In genomic region chr18:53947092-53947640, GRCh38 we compare ENCODE assay signal across 27 cellular contexts.
A peak's percentile ranks its signal among the peaks of the same experiment; 100 is the strongest.
DNase-seq lines count a peak whose midpoint lies in the region; ATAC-seq, FAIRE-seq and TF ChIP-seq lines count a peak whose summit lies in the region.
"Had no signal": no experiment of that assay in that cellular context is flagged by ENCODE, and none has a peak within 500 bp of the region (broad histone marks: within the 10 kb centered on the region; RNA-seq: fewer than 3 reads in every experiment).

No MANE protein-coding gene starts in this region.

- no peak for FAIRE-seq in bronchial epithelial cell (lab: Jason Lieb, UNC)
- FAIRE-seq: endothelial cell of umbilical vein, keratinocyte had no signal

- no peak for ATAC-seq in HG03280 (IDR thresholded peaks at IDR 0.05; ENCODE audit: unreplicated experiment)
- ATAC-seq: sciatic nerve; stimulated activated memory B cell treated with anti-CD40 and anti-IgM and Interleukin-4, amounts not matched to agents 10 μg/mL and 1 μg/mL and 100 μg/mL, for 72 hours had no signal

- H3K4me3 Mint-ChIP-seq in nephron, result no peak overlapping the region
- H3K4me3 Mint-ChIP-seq: activated B cell treated with CpG ODN at 0.5 μM for 24 hours; CD4-positive, CD25-positive, alpha-beta regulatory T cell; stimulated activated memory B cell treated with anti-CD40 and anti-IgM and Interleukin-4, amounts not matched to agents 10 μg/mL and 1 μg/mL and 100 μg/mL, for 72 hours had no signal

- no peak for TF ChIP-seq CTCF in bronchial epithelial cell (IDR thresholded peaks at IDR 0.05; ENCODE audit: insufficient read depth, low read length, severe bottlenecking)
- TF ChIP-seq CTCF in nephron (IDR thresholded peaks at IDR 0.05; ENCODE audit: unreplicated experiment in 3 of 3), result no peak

- H3K27ac Mint-ChIP-seq in nephron, result peak overlapping the region in 2 of 3 experiments; percentile 26 to 65
- H3K27ac Mint-ChIP-seq: activated B cell treated with CpG ODN at 0.5 μM for 24 hours; CD4-positive, CD25-positive, alpha-beta regulatory T cell; stimulated activated memory B cell treated with anti-CD40 and anti-IgM and Interleukin-4, amounts not matched to agents 10 μg/mL and 1 μg/mL and 100 μg/mL, for 72 hours had no signal

- no peak overlapping the region for H3K27ac ChIP-seq in SJCRH30
- H3K27ac ChIP-seq: 22Rv1, adrenal gland, vagina had no signal

- H3K4me1 ChIP-seq in SJCRH30, result no peaks in the 10 kb centered on the region
- H3K4me1 ChIP-seq: adrenal gland, vagina had no signal

- peaks cover 8% of the 10 kb centered on the region for H3K9me3 Mint-ChIP-seq in nephron

- no peaks in the 10 kb centered on the region for H3K9me3 ChIP-seq in SJCRH30 (replicated peaks)
- H3K9me3 ChIP-seq: adrenal gland, vagina had no signal

- H3K27me3 Mint-ChIP-seq in nephron (ENCODE audit: low read depth), result no peaks in the 10 kb centered on the region
- H3K27me3 Mint-ChIP-seq: CD4-positive, CD25-positive, alpha-beta regulatory T cell; stimulated activated memory B cell treated with anti-CD40 and anti-IgM and Interleukin-4, amounts not matched to agents 10 μg/mL and 1 μg/mL and 100 μg/mL, for 72 hours had no signal

- H3K4me3 ChIP-seq in bronchial epithelial cell (ENCODE audit: low read depth, low read length) (no peak overlapping the region), SJCRH30 (no peak overlapping the region)
- H3K4me3 ChIP-seq: adrenal gland, vagina had no signal

- H3K36me3 Mint-ChIP-seq in nephron (ENCODE audit: low read depth), result no peaks in the 10 kb centered on the region
- H3K36me3 Mint-ChIP-seq: CD4-positive, CD25-positive, alpha-beta regulatory T cell; stimulated activated memory B cell treated with anti-CD40 and anti-IgM and Interleukin-4, amounts not matched to agents 10 μg/mL and 1 μg/mL and 100 μg/mL, for 72 hours had no signal

- H3K27me3 ChIP-seq in bronchial epithelial cell (ENCODE audit: control insufficient read depth, insufficient read depth, low read length) (no peaks in the 10 kb centered on the region), SJCRH30 (no peaks in the 10 kb centered on the region)
- H3K27me3 ChIP-seq: adrenal gland, vagina had no signal

- no peaks in the 10 kb centered on the region for H3K36me3 ChIP-seq in bronchial epithelial cell (ENCODE audit: control insufficient read depth, insufficient read depth, low read length)
- H3K36me3 ChIP-seq in SJCRH30, result no peaks in the 10 kb centered on the region
- H3K36me3 ChIP-seq: adrenal gland, vagina had no signal

- peak; percentile 18 for DNase-seq in DMS153 (lab: John Stamatoyannopoulos, UW)
- no peak for DNase-seq in DMS153 treated with DMSO at 0.1 percent for 48 hours (lab: John Stamatoyannopoulos, UW; ENCODE audit: unreplicated experiment)
- DNase-seq in HK-2 (ENCODE audit: unreplicated experiment), result peak; percentile 13
- DNase-seq in bronchial epithelial cell (ENCODE audit: low read depth), result peak; percentile 17
- no peak for DNase-seq in SJCRH30
- DNase-seq in amygdala (lab: John Stamatoyannopoulos, UW), result no peak
- DNase-seq: activated B cell treated with CpG ODN at 0.5 μM for 24 hours; activated CD4-positive, alpha-beta T cell treated with anti-CD3 and anti-CD28 coated beads, Interleukin-2, amount 50 U/mL, for 4 hours; activated naive CD4-positive, alpha-beta T cell treated with Interleukin-2 at 50 U/mL for 16 hours; adrenal gland; CD4-positive, CD25-positive, alpha-beta regulatory T cell; DMS 273 treated with DMSO at 0.1 percent for 48 hours; IMR-90; NCI-H1092 treated with DMSO at 0.1 percent for 48 hours; NCI-H2029 treated with DMSO at 0.1 percent for 48 hours; NCI-H446; posterior cingulate gyrus; stimulated activated CD4-positive, alpha-beta T cell treated with anti-CD3 and anti-CD28 coated beads, Interleukin-4, amount 100 ng/mL, for 4 hours; T-helper 1 cell had no signal

- peaks cover 4% of the 10 kb centered on the region for H3K4me1 Mint-ChIP-seq in nephron
- H3K4me1 Mint-ChIP-seq: activated B cell treated with CpG ODN at 0.5 μM for 24 hours; CD4-positive, CD25-positive, alpha-beta regulatory T cell; stimulated activated memory B cell treated with anti-CD40 and anti-IgM and Interleukin-4, amounts not matched to agents 10 μg/mL and 1 μg/mL and 100 μg/mL, for 72 hours had no signal

Comparison
In these comparisons a context has a peak if more than half of its experiments do, and no peak if none do; other contexts are left out.
1. DNase-seq: peak in DMS153 (single experiment), HK-2 (single experiment) and bronchial epithelial cell (single experiment); none in DMS153 treated with DMSO at 0.1 percent for 48 hours (single experiment), SJCRH30 (0 of 2) and amygdala (0 of 56).